1 cellular context compared by ENCODE assay signal in genomic region chr12:92145731-92146496, GRCh38.
TF ChIP-seq lines count a peak whose summit lies in the region.

A gene with protein sequence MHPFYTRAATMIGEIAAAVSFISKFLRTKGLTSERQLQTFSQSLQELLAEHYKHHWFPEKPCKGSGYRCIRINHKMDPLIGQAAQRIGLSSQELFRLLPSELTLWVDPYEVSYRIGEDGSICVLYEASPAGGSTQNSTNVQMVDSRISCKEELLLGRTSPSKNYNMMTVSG (minus strand): TSS chr12:92145846. CDS start chr12:92145535, 311 bp downstream.

TF ChIP-seq in WTC11, 78 proteins besides CTCF, POLR2A, EP300 and RAD21 (continued from another document and continues in another):
- TF ChIP-seq, protein P1, sequence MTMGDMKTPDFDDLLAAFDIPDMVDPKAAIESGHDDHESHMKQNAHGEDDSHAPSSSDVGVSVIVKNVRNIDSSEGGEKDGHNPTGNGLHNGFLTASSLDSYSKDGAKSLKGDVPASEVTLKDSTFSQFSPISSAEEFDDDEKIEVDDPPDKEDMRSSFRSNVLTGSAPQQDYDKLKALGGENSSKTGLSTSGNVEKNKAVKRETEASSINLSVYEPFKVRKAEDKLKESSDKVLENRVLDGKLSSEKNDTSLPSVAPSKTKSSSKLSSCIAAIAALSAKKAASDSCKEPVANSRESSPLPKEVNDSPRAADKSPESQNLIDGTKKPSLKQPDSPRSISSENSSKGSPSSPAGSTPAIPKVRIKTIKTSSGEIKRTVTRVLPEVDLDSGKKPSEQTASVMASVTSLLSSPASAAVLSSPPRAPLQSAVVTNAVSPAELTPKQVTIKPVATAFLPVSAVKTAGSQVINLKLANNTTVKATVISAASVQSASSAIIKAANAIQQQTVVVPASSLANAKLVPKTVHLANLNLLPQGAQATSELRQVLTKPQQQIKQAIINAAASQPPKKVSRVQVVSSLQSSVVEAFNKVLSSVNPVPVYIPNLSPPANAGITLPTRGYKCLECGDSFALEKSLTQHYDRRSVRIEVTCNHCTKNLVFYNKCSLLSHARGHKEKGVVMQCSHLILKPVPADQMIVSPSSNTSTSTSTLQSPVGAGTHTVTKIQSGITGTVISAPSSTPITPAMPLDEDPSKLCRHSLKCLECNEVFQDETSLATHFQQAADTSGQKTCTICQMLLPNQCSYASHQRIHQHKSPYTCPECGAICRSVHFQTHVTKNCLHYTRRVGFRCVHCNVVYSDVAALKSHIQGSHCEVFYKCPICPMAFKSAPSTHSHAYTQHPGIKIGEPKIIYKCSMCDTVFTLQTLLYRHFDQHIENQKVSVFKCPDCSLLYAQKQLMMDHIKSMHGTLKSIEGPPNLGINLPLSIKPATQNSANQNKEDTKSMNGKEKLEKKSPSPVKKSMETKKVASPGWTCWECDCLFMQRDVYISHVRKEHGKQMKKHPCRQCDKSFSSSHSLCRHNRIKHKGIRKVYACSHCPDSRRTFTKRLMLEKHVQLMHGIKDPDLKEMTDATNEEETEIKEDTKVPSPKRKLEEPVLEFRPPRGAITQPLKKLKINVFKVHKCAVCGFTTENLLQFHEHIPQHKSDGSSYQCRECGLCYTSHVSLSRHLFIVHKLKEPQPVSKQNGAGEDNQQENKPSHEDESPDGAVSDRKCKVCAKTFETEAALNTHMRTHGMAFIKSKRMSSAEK (CRISPR knock-in tag; IDR thresholded peaks at IDR 0.05; ENCODE audit: borderline replicate concordance): no peak
- TF ChIP-seq ZNF219 (CRISPR knock-in tag; IDR thresholded peaks at IDR 0.05; ENCODE audit: borderline replicate concordance) (no peak), NR2C2 (CRISPR knock-in tag; IDR thresholded peaks at IDR 0.05) (no peak), ZBTB43 (CRISPR knock-in tag; IDR thresholded peaks at IDR 0.05) (no peak), GRHL2 (CRISPR knock-in tag; IDR thresholded peaks at IDR 0.05; ENCODE audit: insufficient replicate concordance, severe bottlenecking) (no peak), PREB (CRISPR knock-in tag; IDR thresholded peaks at IDR 0.05; ENCODE audit: borderline replicate concordance) (no peak), EMX1 (CRISPR knock-in tag; IDR thresholded peaks at IDR 0.05) (no peak), ELF4 (CRISPR knock-in tag; IDR thresholded peaks at IDR 0.05; ENCODE audit: low read depth) (no peak), RELA (CRISPR knock-in tag; IDR thresholded peaks at IDR 0.05; ENCODE audit: borderline replicate concordance) (no peak), MYBL2 (CRISPR knock-in tag; IDR thresholded peaks at IDR 0.05) (no peak), ZBTB21 (CRISPR knock-in tag; IDR thresholded peaks at IDR 0.05; ENCODE audit: borderline replicate concordance) (no peak), ERG (CRISPR knock-in tag; IDR thresholded peaks at IDR 0.05) (no peak), JAZF1 (CRISPR knock-in tag; IDR thresholded peaks at IDR 0.05) (no peak), NFATC4 (CRISPR knock-in tag; IDR thresholded peaks at IDR 0.05) (no peak), TEAD1 (CRISPR knock-in tag; IDR thresholded peaks at IDR 0.05) (peak; percentile 77), NFE2L1 (CRISPR knock-in tag; IDR thresholded peaks at IDR 0.05) (0 out of 2 replicates have a peak, but pooled peaks have one; percentile 17), ESRRA (CRISPR knock-in tag; IDR thresholded peaks at IDR 0.05; ENCODE audit: borderline replicate concordance) (no peak), SOX15 (CRISPR knock-in tag; IDR thresholded peaks at IDR 0.05) (no peak), ZNF281 (CRISPR knock-in tag; IDR thresholded peaks at IDR 0.05) (no peak), FOXK1 (CRISPR knock-in tag; IDR thresholded peaks at IDR 0.05) (peak; percentile 45), ATF1 (CRISPR knock-in tag; IDR thresholded peaks at IDR 0.05) (no peak), PRRX2 (CRISPR knock-in tag; IDR thresholded peaks at IDR 0.05) (no peak), JUN (CRISPR knock-in tag; IDR thresholded peaks at IDR 0.05) (0 out of 2 replicates have a peak, but pooled peaks have one; percentile 48)
- TF ChIP-seq, protein P2, sequence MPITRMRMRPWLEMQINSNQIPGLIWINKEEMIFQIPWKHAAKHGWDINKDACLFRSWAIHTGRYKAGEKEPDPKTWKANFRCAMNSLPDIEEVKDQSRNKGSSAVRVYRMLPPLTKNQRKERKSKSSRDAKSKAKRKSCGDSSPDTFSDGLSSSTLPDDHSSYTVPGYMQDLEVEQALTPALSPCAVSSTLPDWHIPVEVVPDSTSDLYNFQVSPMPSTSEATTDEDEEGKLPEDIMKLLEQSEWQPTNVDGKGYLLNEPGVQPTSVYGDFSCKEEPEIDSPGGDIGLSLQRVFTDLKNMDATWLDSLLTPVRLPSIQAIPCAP (CRISPR knock-in tag; IDR thresholded peaks at IDR 0.05): no peak
- TF ChIP-seq, protein P3, sequence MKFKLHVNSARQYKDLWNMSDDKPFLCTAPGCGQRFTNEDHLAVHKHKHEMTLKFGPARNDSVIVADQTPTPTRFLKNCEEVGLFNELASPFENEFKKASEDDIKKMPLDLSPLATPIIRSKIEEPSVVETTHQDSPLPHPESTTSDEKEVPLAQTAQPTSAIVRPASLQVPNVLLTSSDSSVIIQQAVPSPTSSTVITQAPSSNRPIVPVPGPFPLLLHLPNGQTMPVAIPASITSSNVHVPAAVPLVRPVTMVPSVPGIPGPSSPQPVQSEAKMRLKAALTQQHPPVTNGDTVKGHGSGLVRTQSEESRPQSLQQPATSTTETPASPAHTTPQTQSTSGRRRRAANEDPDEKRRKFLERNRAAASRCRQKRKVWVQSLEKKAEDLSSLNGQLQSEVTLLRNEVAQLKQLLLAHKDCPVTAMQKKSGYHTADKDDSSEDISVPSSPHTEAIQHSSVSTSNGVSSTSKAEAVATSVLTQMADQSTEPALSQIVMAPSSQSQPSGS (CRISPR knock-in tag; IDR thresholded peaks at IDR 0.05; ENCODE audit: borderline replicate concordance, low read depth): no peak
- TF ChIP-seq, protein P4, sequence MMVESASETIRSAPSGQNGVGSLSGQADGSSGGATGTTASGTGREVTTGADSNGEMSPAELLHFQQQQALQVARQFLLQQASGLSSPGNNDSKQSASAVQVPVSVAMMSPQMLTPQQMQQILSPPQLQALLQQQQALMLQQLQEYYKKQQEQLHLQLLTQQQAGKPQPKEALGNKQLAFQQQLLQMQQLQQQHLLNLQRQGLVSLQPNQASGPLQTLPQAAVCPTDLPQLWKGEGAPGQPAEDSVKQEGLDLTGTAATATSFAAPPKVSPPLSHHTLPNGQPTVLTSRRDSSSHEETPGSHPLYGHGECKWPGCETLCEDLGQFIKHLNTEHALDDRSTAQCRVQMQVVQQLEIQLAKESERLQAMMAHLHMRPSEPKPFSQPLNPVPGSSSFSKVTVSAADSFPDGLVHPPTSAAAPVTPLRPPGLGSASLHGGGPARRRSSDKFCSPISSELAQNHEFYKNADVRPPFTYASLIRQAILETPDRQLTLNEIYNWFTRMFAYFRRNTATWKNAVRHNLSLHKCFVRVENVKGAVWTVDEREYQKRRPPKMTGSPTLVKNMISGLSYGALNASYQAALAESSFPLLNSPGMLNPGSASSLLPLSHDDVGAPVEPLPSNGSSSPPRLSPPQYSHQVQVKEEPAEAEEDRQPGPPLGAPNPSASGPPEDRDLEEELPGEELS (CRISPR knock-in tag; IDR thresholded peaks at IDR 0.05): peak; percentile 71
- TF ChIP-seq, protein P5, sequence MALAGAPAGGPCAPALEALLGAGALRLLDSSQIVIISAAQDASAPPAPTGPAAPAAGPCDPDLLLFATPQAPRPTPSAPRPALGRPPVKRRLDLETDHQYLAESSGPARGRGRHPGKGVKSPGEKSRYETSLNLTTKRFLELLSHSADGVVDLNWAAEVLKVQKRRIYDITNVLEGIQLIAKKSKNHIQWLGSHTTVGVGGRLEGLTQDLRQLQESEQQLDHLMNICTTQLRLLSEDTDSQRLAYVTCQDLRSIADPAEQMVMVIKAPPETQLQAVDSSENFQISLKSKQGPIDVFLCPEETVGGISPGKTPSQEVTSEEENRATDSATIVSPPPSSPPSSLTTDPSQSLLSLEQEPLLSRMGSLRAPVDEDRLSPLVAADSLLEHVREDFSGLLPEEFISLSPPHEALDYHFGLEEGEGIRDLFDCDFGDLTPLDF (CRISPR knock-in tag; IDR thresholded peaks at IDR 0.05): no peak
- TF ChIP-seq, protein P6, sequence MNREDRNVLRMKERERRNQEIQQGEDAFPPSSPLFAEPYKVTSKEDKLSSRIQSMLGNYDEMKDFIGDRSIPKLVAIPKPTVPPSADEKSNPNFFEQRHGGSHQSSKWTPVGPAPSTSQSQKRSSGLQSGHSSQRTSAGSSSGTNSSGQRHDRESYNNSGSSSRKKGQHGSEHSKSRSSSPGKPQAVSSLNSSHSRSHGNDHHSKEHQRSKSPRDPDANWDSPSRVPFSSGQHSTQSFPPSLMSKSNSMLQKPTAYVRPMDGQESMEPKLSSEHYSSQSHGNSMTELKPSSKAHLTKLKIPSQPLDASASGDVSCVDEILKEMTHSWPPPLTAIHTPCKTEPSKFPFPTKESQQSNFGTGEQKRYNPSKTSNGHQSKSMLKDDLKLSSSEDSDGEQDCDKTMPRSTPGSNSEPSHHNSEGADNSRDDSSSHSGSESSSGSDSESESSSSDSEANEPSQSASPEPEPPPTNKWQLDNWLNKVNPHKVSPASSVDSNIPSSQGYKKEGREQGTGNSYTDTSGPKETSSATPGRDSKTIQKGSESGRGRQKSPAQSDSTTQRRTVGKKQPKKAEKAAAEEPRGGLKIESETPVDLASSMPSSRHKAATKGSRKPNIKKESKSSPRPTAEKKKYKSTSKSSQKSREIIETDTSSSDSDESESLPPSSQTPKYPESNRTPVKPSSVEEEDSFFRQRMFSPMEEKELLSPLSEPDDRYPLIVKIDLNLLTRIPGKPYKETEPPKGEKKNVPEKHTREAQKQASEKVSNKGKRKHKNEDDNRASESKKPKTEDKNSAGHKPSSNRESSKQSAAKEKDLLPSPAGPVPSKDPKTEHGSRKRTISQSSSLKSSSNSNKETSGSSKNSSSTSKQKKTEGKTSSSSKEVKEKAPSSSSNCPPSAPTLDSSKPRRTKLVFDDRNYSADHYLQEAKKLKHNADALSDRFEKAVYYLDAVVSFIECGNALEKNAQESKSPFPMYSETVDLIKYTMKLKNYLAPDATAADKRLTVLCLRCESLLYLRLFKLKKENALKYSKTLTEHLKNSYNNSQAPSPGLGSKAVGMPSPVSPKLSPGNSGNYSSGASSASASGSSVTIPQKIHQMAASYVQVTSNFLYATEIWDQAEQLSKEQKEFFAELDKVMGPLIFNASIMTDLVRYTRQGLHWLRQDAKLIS (CRISPR knock-in tag; IDR thresholded peaks at IDR 0.05; ENCODE audit: borderline replicate concordance): 0 out of 2 replicates have a peak, but pooled peaks have one; percentile 66
- TF ChIP-seq, protein P7, sequence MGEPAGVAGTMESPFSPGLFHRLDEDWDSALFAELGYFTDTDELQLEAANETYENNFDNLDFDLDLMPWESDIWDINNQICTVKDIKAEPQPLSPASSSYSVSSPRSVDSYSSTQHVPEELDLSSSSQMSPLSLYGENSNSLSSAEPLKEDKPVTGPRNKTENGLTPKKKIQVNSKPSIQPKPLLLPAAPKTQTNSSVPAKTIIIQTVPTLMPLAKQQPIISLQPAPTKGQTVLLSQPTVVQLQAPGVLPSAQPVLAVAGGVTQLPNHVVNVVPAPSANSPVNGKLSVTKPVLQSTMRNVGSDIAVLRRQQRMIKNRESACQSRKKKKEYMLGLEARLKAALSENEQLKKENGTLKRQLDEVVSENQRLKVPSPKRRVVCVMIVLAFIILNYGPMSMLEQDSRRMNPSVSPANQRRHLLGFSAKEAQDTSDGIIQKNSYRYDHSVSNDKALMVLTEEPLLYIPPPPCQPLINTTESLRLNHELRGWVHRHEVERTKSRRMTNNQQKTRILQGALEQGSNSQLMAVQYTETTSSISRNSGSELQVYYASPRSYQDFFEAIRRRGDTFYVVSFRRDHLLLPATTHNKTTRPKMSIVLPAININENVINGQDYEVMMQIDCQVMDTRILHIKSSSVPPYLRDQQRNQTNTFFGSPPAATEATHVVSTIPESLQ (CRISPR knock-in tag; IDR thresholded peaks at IDR 0.05): no peak
- TF ChIP-seq, protein P8, sequence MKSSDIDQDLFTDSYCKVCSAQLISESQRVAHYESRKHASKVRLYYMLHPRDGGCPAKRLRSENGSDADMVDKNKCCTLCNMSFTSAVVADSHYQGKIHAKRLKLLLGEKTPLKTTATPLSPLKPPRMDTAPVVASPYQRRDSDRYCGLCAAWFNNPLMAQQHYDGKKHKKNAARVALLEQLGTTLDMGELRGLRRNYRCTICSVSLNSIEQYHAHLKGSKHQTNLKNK (CRISPR knock-in tag; IDR thresholded peaks at IDR 0.05): no peak
